In genomic region chr3:186002884-186003472, GRCh38 we compare ENCODE assay signal across 9 cellular contexts.
DNase-seq lines count a peak whose midpoint lies in the region; ATAC-seq and TF ChIP-seq lines count a peak whose summit lies in the region.
"Had no signal": no experiment of that assay in that cellular context is flagged by ENCODE, and none has a peak within 500 bp of the region (broad histone marks: within the 10 kb centered on the region; RNA-seq: fewer than 3 reads in every experiment).

No MANE protein-coding gene starts in this region.

- H2AFZ ChIP-seq in IMR-90 (replicated peaks; ENCODE audit: low read length, poor library complexity), result no peak overlapping the region

- no peak overlapping the region for H4K91ac ChIP-seq in IMR-90 (ENCODE audit: insufficient read depth, low read depth, low read length)

- H3K14ac ChIP-seq in IMR-90 (replicated peaks; ENCODE audit: low read depth, low read length), result no peak overlapping the region

- H3K9me3 Mint-ChIP-seq in activated naive CD8-positive, alpha-beta T cell treated with anti-CD3 and anti-CD28 coated beads, Interleukin-2, amount 10 ng/mL, durations not matched to agents 7 days and 5 days, result no peaks in the 10 kb centered on the region

- intact Hi-C loops in IMR-90 (cut with micrococcal nuclease), result no loop called here

- no peak overlapping the region for H2BK120ac ChIP-seq in IMR-90 (ENCODE audit: low read depth, low read length)

- H2AK9ac ChIP-seq in IMR-90 (replicated peaks; ENCODE audit: low read depth, low read length, poor library complexity), result no peak overlapping the region

- no peak overlapping the region for H3K9ac ChIP-seq in IMR-90 (ENCODE audit: low read depth, low read length)
- H3K9ac ChIP-seq: BLaER1 treated with 17β-estradiol and CSF1 and Interleukin-3, amounts not matched to agents 10 nM and 100 nM had no signal

- H3K4me3 ChIP-seq in IMR-90 (ENCODE audit: insufficient read depth, low read depth, low read length), result no peak overlapping the region
- H3K4me3 ChIP-seq: BLaER1 treated with 17β-estradiol and CSF1 and Interleukin-3, amounts not matched to agents 10 nM and 100 nM had no signal

- no peaks in the 10 kb centered on the region for H3K36me3 Mint-ChIP-seq in activated naive CD8-positive, alpha-beta T cell treated with anti-CD3 and anti-CD28 coated beads, Interleukin-2, amount 10 ng/mL, durations not matched to agents 7 days and 5 days

- peaks cover 28% of the 10 kb centered on the region for H3K27me3 Mint-ChIP-seq in activated naive CD8-positive, alpha-beta T cell treated with anti-CD3 and anti-CD28 coated beads, Interleukin-2, amount 10 ng/mL, durations not matched to agents 7 days and 5 days

- H4K5ac ChIP-seq in IMR-90 (ENCODE audit: low read depth, low read length), result no peak overlapping the region

- POLR2A ChIA-PET in IMR-90 (lab: Charles Lee; ENCODE audit: unreplicated experiment), result no interaction called here
- POLR2A ChIA-PET in activated naive CD8-positive, alpha-beta T cell treated with anti-CD3 and anti-CD28 coated beads, Interleukin-2, amount 10 ng/mL, durations not matched to agents 7 days and 5 days (lab: Charles Lee), result interaction anchor here (0.6 kb wide), 1 partner anchor 110 kb away, joined by 3 read pairs; no protein-coding TSS in a partner anchor

- no peak overlapping the region for H3K4me2 ChIP-seq in IMR-90 (ENCODE audit: low read depth, low read length)
- H3K4me2 ChIP-seq: BLaER1 treated with 17β-estradiol and CSF1 and Interleukin-3, amounts not matched to agents 10 nM and 100 nM had no signal

- peaks cover 8% of the 10 kb centered on the region for H3K27me3 ChIP-seq in IMR-90 (ENCODE audit: control insufficient read depth, insufficient read depth, low read length)
- H3K27me3 ChIP-seq: BLaER1 treated with 17β-estradiol and CSF1 and Interleukin-3, amounts not matched to agents 10 nM and 100 nM had no signal

- no peak overlapping the region for H2BK20ac ChIP-seq in IMR-90 (ENCODE audit: low read depth, low read length)

- no peak overlapping the region for H3K27ac ChIP-seq in IMR-90 (ENCODE audit: insufficient read depth, low read length)
- H3K27ac ChIP-seq: BLaER1 treated with 17β-estradiol and CSF1 and Interleukin-3, amounts not matched to agents 10 nM and 100 nM had no signal

- DNase-seq in NCI-H524 (lab: John Stamatoyannopoulos, UW) (peak; percentile 20 to 47), NCI-H524 treated with DMSO at 0.1 percent for 48 hours (lab: John Stamatoyannopoulos, UW) (no peak), IMR-90 (peak; percentile 48), myocyte (ENCODE audit: low read depth) (peak; percentile 45)
- no peak for DNase-seq in activated naive CD8-positive, alpha-beta T cell treated with anti-CD3 and anti-CD28 coated beads, Interleukin-2, amount 10 ng/mL, durations not matched to agents 7 days and 5 days

- no peak overlapping the region for H2AK5ac ChIP-seq in IMR-90 (ENCODE audit: low read depth, low read length)

- no peaks in the 10 kb centered on the region for H3K36me3 ChIP-seq in IMR-90 (ENCODE audit: control insufficient read depth, insufficient read depth, low read length)
- H3K36me3 ChIP-seq: BLaER1 treated with 17β-estradiol and CSF1 and Interleukin-3, amounts not matched to agents 10 nM and 100 nM had no signal

- no peak overlapping the region for H3K23ac ChIP-seq in IMR-90 (ENCODE audit: low read depth, low read length)

- H3K56ac ChIP-seq in IMR-90 (ENCODE audit: extremely low read depth, insufficient read depth, low read length), result no peak overlapping the region

- no peaks in the 10 kb centered on the region for H3K9me1 ChIP-seq in IMR-90 (ENCODE audit: insufficient read depth, low read length)

- no peak overlapping the region for H3K27ac Mint-ChIP-seq in activated naive CD8-positive, alpha-beta T cell treated with anti-CD3 and anti-CD28 coated beads, Interleukin-2, amount 10 ng/mL, durations not matched to agents 7 days and 5 days

- H3K4ac ChIP-seq in IMR-90 (ENCODE audit: low read depth, low read length), result no peak overlapping the region

- BruUV-seq in IMR-90 (replicated peaks; lab: Mats Ljungman, UMichigan), result no TSS peak

- no peak overlapping the region for H3K18ac ChIP-seq in IMR-90 (ENCODE audit: low read depth, low read length)

- ATAC-seq in IMR-90 (ENCODE audit: low read depth) (peak; percentile 35), GM21360 (IDR thresholded peaks at IDR 0.05; ENCODE audit: unreplicated experiment) (no peak), HG02973 (IDR thresholded peaks at IDR 0.05; ENCODE audit: unreplicated experiment) (no peak), GM19324 (IDR thresholded peaks at IDR 0.05; ENCODE audit: low FRiP score, unreplicated experiment) (no peak)
- peak; percentile 30 for ATAC-seq in activated naive CD8-positive, alpha-beta T cell treated with anti-CD3 and anti-CD28 coated beads, Interleukin-2, amount 10 ng/mL, durations not matched to agents 7 days and 5 days (ENCODE audit: low read depth)

- no peaks in the 10 kb centered on the region for H3K9me3 ChIP-seq in IMR-90 (ENCODE audit: control insufficient read depth, insufficient read depth, low read length)

- H3K4me1 ChIP-seq in IMR-90 (ENCODE audit: control insufficient read depth, insufficient read depth, low read length), result no peaks in the 10 kb centered on the region; the same call in 1 of the 2 replicates
- H3K4me1 ChIP-seq: BLaER1 treated with 17β-estradiol and CSF1 and Interleukin-3, amounts not matched to agents 10 nM and 100 nM had no signal

- 71% methylated on average over 1 of the region's 3 CpGs; no CpG with 5 or more reads in 1 of the 2 experiments for WGBS in IMR-90 (ENCODE audit: extremely low coverage in 2 of 2, insufficient read length in 1 of 2), 2 experiments

- CTCF ChIA-PET in IMR-90 (lab: Yijun Ruan, JAX), result interaction anchor here (1.0 to 1.7 kb wide), 3 partner anchors 10 to 19 kb away, joined by 3 to 7 read pairs (median 6); no protein-coding TSS in a partner anchor

- dilution Hi-C loops in IMR-90 (cut with HindIII; ENCODE audit: low sequenced_read_pairs, unreplicated experiment), result no loop called here

- H3K4me3 Mint-ChIP-seq in activated naive CD8-positive, alpha-beta T cell treated with anti-CD3 and anti-CD28 coated beads, Interleukin-2, amount 10 ng/mL, durations not matched to agents 7 days and 5 days, result no peak overlapping the region

- no peaks in the 10 kb centered on the region for H3K4me1 Mint-ChIP-seq in activated naive CD8-positive, alpha-beta T cell treated with anti-CD3 and anti-CD28 coated beads, Interleukin-2, amount 10 ng/mL, durations not matched to agents 7 days and 5 days

- peak; percentile 36; the same call in 1 of the 2 replicates for TF ChIP-seq CTCF in IMR-90 (conservative IDR thresholded peaks at IDR 0.05; ENCODE audit: low read depth, low read length)

- peak; percentile 28; the same call in 1 of the 2 replicates for TF ChIP-seq RAD21 in IMR-90 (IDR thresholded peaks at IDR 0.05; ENCODE audit: low read length)

- H4K20me1 ChIP-seq in IMR-90 (ENCODE audit: insufficient read depth, low read length), result no peaks in the 10 kb centered on the region
- H4K20me1 ChIP-seq: BLaER1 treated with 17β-estradiol and CSF1 and Interleukin-3, amounts not matched to agents 10 nM and 100 nM had no signal

- no peak overlapping the region for H2BK15ac ChIP-seq in IMR-90 (ENCODE audit: low read depth, low read length)

- H4K8ac ChIP-seq in IMR-90 (ENCODE audit: low read depth in 2 of 2, low read length in 2 of 2), result no peak overlapping the region

- no peak for TF ChIP-seq POLR2A in IMR-90 (IDR thresholded peaks at IDR 0.05; ENCODE audit: low read depth, low read length)

- H3K79me1 ChIP-seq in IMR-90 (ENCODE audit: low read depth in 1 of 2, low read length in 2 of 2), result no peaks in the 10 kb centered on the region

- in situ Hi-C loops in IMR-90 (cut with MboI; ENCODE audit: low sequenced_read_pairs), result no loop called here

- no peak overlapping the region for H2BK5ac ChIP-seq in IMR-90 (ENCODE audit: low read depth, low read length, poor library complexity, severe bottlenecking)

TF ChIP-seq in IMR-90, 13 proteins besides CTCF, POLR2A, EP300 and RAD21:
- TF ChIP-seq CHD1 (IDR thresholded peaks at IDR 0.05; ENCODE audit: low read depth, low read length), result no peak
- TF ChIP-seq SMC3 (IDR thresholded peaks at IDR 0.05; ENCODE audit: low read depth, low read length), result peak; percentile 22; the same call in 1 of the 2 replicates

Comparison
In these comparisons a context has a peak if more than half of its experiments do, and no peak if none do; other contexts are left out.
1. DNase-seq: peak in NCI-H524 (2 of 2), IMR-90 (single experiment) and myocyte (single experiment); none in NCI-H524 treated with DMSO at 0.1 percent for 48 hours (single experiment) and activated naive CD8-positive, alpha-beta T cell treated with anti-CD3 and anti-CD28 coated beads, Interleukin-2, amount 10 ng/mL, durations not matched to agents 7 days and 5 days (single experiment).
2. ATAC-seq: peak in IMR-90 (single experiment) and activated naive CD8-positive, alpha-beta T cell treated with anti-CD3 and anti-CD28 coated beads, Interleukin-2, amount 10 ng/mL, durations not matched to agents 7 days and 5 days (single experiment); none in GM21360 (single experiment), HG02973 (single experiment) and GM19324 (single experiment).